In the genomic region with DNA sequence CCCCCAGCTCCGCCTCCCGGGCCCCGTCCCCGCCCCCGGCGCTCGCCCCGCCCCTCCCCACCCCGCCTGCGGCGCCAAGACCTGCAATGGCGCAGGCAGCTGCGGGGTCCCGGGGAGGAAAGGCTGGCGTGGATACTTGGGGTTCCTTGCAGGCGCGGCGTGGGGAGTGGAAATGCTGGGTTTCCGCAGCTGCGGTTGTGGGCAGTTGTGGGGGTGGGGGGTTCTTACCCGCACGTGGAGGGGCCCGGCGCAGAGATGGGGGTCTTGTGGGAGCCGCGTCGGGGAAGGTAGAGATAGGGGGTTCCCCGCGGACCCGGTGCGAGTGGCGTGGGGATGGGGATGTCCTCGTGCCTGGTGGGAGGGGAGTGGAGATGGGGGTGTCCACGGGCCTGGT, we compare ENCODE assay signal across 8 cellular contexts. TPM values are rescaled to one million over a fixed set of nuclear protein-coding genes. Genes with fewer than 3 reads are reported as not detected.
DNase-seq lines count a peak whose midpoint lies in the region; ATAC-seq and TF ChIP-seq lines count a peak whose summit lies in the region.

No MANE protein-coding gene starts in this region.

- H3K4me3 Mint-ChIP-seq in WTC11 = peak overlapping the region; percentile 75

- no peaks in the 10 kb centered on the region for H3K27me3 Mint-ChIP-seq in WTC11 (ENCODE audit: low read depth)

- CTCF ChIA-PET in WTC11 (lab: Charles Lee) = no interaction called here

- peaks cover 18% of the 10 kb centered on the region for H3K36me3 Mint-ChIP-seq in WTC11

- peaks cover 18% of the 10 kb centered on the region for H3K9me3 Mint-ChIP-seq in WTC11

- H3K4me3 ChIP-seq in fibroblast of the aortic adventitia (ENCODE audit: low read depth, low read length) = peak overlapping the region; percentile 73

- H3K4me1 Mint-ChIP-seq in WTC11 = no peaks in the 10 kb centered on the region

- no peak overlapping the region for H3K27ac Mint-ChIP-seq in WTC11

- TF ChIP-seq CTCF in WTC11 (IDR thresholded peaks at IDR 0.05) (no peak), fibroblast of the aortic adventitia (IDR thresholded peaks at IDR 0.05; ENCODE audit: insufficient read depth, low read length) (no peak)

- POLR2A ChIA-PET in WTC11 (lab: Charles Lee) = no interaction called here

- DNase-seq in WTC11 (ENCODE audit: low spot score) (no peak), fibroblast of the aortic adventitia (ENCODE audit: low read depth) (peak; percentile 72), retina (peak; percentile 72), NCI-H1930 (lab: John Stamatoyannopoulos, UW) (no peak)
- DNase-seq in stimulated activated CD4-positive, alpha-beta T cell treated with anti-CD3 and anti-CD28 coated beads, Interleukin-4, amount 100 ng/mL, for 1 hour = no peak

- peak; percentile 3 for ATAC-seq in GM18868 (IDR thresholded peaks at IDR 0.05; ENCODE audit: unreplicated experiment)
- ATAC-seq in HG02885 (IDR thresholded peaks at IDR 0.05; ENCODE audit: poor library complexity, unreplicated experiment) = peak; percentile 8
- peak; percentile 0 for ATAC-seq in WTC11
- no peak for ATAC-seq in HG02840 (IDR thresholded peaks at IDR 0.05; ENCODE audit: low FRiP score, unreplicated experiment)

TF ChIP-seq in WTC11, 78 proteins besides CTCF, POLR2A, EP300 and RAD21:
- TF ChIP-seq NR1H2 (CRISPR knock-in tag; IDR thresholded peaks at IDR 0.05) = no peak
- TF ChIP-seq GRHL2 (CRISPR knock-in tag; IDR thresholded peaks at IDR 0.05; ENCODE audit: insufficient replicate concordance, severe bottlenecking) = no peak
- TF ChIP-seq, protein P1, sequence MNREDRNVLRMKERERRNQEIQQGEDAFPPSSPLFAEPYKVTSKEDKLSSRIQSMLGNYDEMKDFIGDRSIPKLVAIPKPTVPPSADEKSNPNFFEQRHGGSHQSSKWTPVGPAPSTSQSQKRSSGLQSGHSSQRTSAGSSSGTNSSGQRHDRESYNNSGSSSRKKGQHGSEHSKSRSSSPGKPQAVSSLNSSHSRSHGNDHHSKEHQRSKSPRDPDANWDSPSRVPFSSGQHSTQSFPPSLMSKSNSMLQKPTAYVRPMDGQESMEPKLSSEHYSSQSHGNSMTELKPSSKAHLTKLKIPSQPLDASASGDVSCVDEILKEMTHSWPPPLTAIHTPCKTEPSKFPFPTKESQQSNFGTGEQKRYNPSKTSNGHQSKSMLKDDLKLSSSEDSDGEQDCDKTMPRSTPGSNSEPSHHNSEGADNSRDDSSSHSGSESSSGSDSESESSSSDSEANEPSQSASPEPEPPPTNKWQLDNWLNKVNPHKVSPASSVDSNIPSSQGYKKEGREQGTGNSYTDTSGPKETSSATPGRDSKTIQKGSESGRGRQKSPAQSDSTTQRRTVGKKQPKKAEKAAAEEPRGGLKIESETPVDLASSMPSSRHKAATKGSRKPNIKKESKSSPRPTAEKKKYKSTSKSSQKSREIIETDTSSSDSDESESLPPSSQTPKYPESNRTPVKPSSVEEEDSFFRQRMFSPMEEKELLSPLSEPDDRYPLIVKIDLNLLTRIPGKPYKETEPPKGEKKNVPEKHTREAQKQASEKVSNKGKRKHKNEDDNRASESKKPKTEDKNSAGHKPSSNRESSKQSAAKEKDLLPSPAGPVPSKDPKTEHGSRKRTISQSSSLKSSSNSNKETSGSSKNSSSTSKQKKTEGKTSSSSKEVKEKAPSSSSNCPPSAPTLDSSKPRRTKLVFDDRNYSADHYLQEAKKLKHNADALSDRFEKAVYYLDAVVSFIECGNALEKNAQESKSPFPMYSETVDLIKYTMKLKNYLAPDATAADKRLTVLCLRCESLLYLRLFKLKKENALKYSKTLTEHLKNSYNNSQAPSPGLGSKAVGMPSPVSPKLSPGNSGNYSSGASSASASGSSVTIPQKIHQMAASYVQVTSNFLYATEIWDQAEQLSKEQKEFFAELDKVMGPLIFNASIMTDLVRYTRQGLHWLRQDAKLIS (CRISPR knock-in tag; IDR thresholded peaks at IDR 0.05; ENCODE audit: borderline replicate concordance) = no peak
- TF ChIP-seq CDX4 (CRISPR knock-in tag; IDR thresholded peaks at IDR 0.05; ENCODE audit: borderline replicate concordance) = no peak
- no peak for TF ChIP-seq SMAD4 (CRISPR knock-in tag; IDR thresholded peaks at IDR 0.05)
- no peak for TF ChIP-seq TP53 (CRISPR knock-in tag; IDR thresholded peaks at IDR 0.05)
- no peak for TF ChIP-seq GABPB1 (CRISPR knock-in tag; IDR thresholded peaks at IDR 0.05)
TF ChIP-seq in WTC11: peak in this region for 0.

RNA-seq across cellular contexts. Expression of gene ASMTL, which starts 0.7 kb away (rescaled TPM):
- total RNA-seq in WTC11 (2021) (70.6 to 88.2 TPM (median 83.1 TPM) in 3 replicates), fibroblast of the aortic adventitia (ENCODE audit: low replicate concordance) (17.6 and 30.2 TPM in 2 replicates)

Comparison
In these comparisons a context has a peak if more than half of its experiments do, and no peak if none do; other contexts are left out.
1. DNase-seq: peak in fibroblast of the aortic adventitia (single experiment) and retina (single experiment); none in WTC11 (single experiment), stimulated activated CD4-positive, alpha-beta T cell treated with anti-CD3 and anti-CD28 coated beads, Interleukin-4, amount 100 ng/mL, for 1 hour (single experiment) and NCI-H1930 (0 of 2).